ENCODE assay signal across 23 cellular contexts in genomic region chr4:95580226-95580625, GRCh38. TPM values are rescaled to one million over a fixed set of nuclear protein-coding genes. Genes with fewer than 3 reads are reported as not detected.
"Had no signal": no experiment of that assay in that cellular context is flagged by ENCODE, and none has a peak within 500 bp of the region (broad histone marks: within the 10 kb centered on the region; RNA-seq: fewer than 3 reads in every experiment).

No MANE protein-coding gene starts in this region.

- H3K9me3 ChIP-seq: gastrocnemius medialis, right lobe of liver, suprapubic skin, upper lobe of right lung, uterus had no signal

- H3K27me3 Mint-ChIP-seq: progenitor cell of endocrine pancreas; stimulated activated naive B cell treated with anti-CD40 and anti-IgM and Interleukin-4, amounts not matched to agents 10 μg/mL and 1 μg/mL and 100 μg/mL, for 72 hours had no signal

- H3K27ac ChIP-seq: dorsolateral prefrontal cortex, epithelial cell of prostate, gastrocnemius medialis, left lung, parathyroid adenoma, right lobe of liver, suprapubic skin, transverse colon, upper lobe of right lung, uterus had no signal

- ATAC-seq: esophagus mucosa; gastrocnemius medialis; left cardiac atrium; left lung; natural killer cell; right lobe of liver; stimulated activated naive B cell treated with anti-CD40 and anti-IgM and Interleukin-4, amounts not matched to agents 10 μg/mL and 1 μg/mL and 100 μg/mL, for 72 hours; upper lobe of right lung had no signal

- H3K27me3 ChIP-seq: dorsolateral prefrontal cortex, gastrocnemius medialis, left lung, right lobe of liver, suprapubic skin, transverse colon, upper lobe of right lung, uterus had no signal

- H3K9ac ChIP-seq: parathyroid adenoma had no signal

- H3K36me3 Mint-ChIP-seq: natural killer cell; stimulated activated naive B cell treated with anti-CD40 and anti-IgM and Interleukin-4, amounts not matched to agents 10 μg/mL and 1 μg/mL and 100 μg/mL, for 72 hours had no signal

- DNase-seq: dorsolateral prefrontal cortex; effector CD4-positive, alpha-beta T cell; foreskin fibroblast; gastrocnemius medialis; head of caudate nucleus; left cardiac atrium; left lung; natural killer cell; right lobe of liver; small intestine; stimulated activated CD4-positive, alpha-beta T cell treated with anti-CD3 and anti-CD28 coated beads, Interleukin-15, amount 100 ng/mL, for 24 hours; stimulated activated CD4-positive, alpha-beta T cell treated with anti-CD3 and anti-CD28 coated beads, Interleukin-2, amount 100 ng/mL, for 48 hours; stimulated activated naive B cell treated with anti-CD40 and anti-IgM and Interleukin-4, amounts not matched to agents 10 μg/mL and 1 μg/mL and 100 μg/mL, for 72 hours; transverse colon; upper lobe of right lung; uterus had no signal

- H3K36me3 ChIP-seq: gastrocnemius medialis, left lung, right lobe of liver, suprapubic skin, transverse colon, upper lobe of right lung, uterus had no signal

- H3K4me1 Mint-ChIP-seq: natural killer cell; stimulated activated naive B cell treated with anti-CD40 and anti-IgM and Interleukin-4, amounts not matched to agents 10 μg/mL and 1 μg/mL and 100 μg/mL, for 72 hours had no signal

- H2AFZ ChIP-seq: parathyroid adenoma had no signal

- H3K4me1 ChIP-seq: gastrocnemius medialis, left lung, parathyroid adenoma, right lobe of liver, suprapubic skin, transverse colon, upper lobe of right lung, uterus had no signal

- H3K4me3 Mint-ChIP-seq: natural killer cell; stimulated activated naive B cell treated with anti-CD40 and anti-IgM and Interleukin-4, amounts not matched to agents 10 μg/mL and 1 μg/mL and 100 μg/mL, for 72 hours; stimulated activated naive CD8-positive, alpha-beta T cell treated with anti-CD3 and anti-CD28 coated beads, Interleukin-15, Interleukin-2, amounts not matched to agents 100 ng/mL and 50 ng/mL, for 24 hours had no signal

- H3K79me2 ChIP-seq: parathyroid adenoma had no signal

- H3K4me3 ChIP-seq: dorsolateral prefrontal cortex, gastrocnemius medialis, left lung, right lobe of liver, suprapubic skin, transverse colon, upper lobe of right lung, uterus had no signal

- H3K27ac Mint-ChIP-seq: natural killer cell; progenitor cell of endocrine pancreas; stimulated activated naive B cell treated with anti-CD40 and anti-IgM and Interleukin-4, amounts not matched to agents 10 μg/mL and 1 μg/mL and 100 μg/mL, for 72 hours; stimulated activated naive CD8-positive, alpha-beta T cell treated with anti-CD3 and anti-CD28 coated beads, Interleukin-15, Interleukin-2, amounts not matched to agents 100 ng/mL and 50 ng/mL, for 24 hours had no signal

RNA-seq across cellular contexts. Expression of gene UNC5C, which starts 31.5 kb away (rescaled TPM):
- total RNA-seq: mononuclear cell, natural killer cell had no signal
